ENCODE assay signal across 8 cellular contexts in genomic region chr3:160003520-160004128, GRCh38. TPM values are rescaled to one million over a fixed set of nuclear protein-coding genes. Genes with fewer than 3 reads are reported as not detected.
DNase-seq lines count a peak whose midpoint lies in the region; ATAC-seq, FAIRE-seq and TF ChIP-seq lines count a peak whose summit lies in the region.

No MANE protein-coding gene starts in this region.

- H4K20me1 ChIP-seq in mammary epithelial cell (ENCODE audit: insufficient read depth, low read length) (no peaks in the 10 kb centered on the region), HepG2 (ENCODE audit: insufficient read depth, low read length) (no peaks in the 10 kb centered on the region)

- CTCF ChIA-PET in mammary epithelial cell (lab: Charles Lee; ENCODE audit: low non-redundant PET), result interaction anchor here (0.6 to 0.8 kb wide), 4 partner anchors 12 to 774 kb away, joined by 4 to 5 read pairs (median 4); no protein-coding TSS in a partner anchor
- CTCF ChIA-PET in HepG2 (lab: Yijun Ruan, JAX; ENCODE audit: low intra/inter-chr PET ratio, low total read pairs), result interaction anchor here (2.5 to 2.6 kb wide), 2 partner anchors 74 to 119 kb away, joined by 16 to 22 read pairs; no protein-coding TSS in a partner anchor

- FAIRE-seq in HepG2 (lab: Jason Lieb, UNC), result peak; percentile 15

- H3K9ac ChIP-seq in mammary epithelial cell (ENCODE audit: insufficient read depth, low read length), result no peak overlapping the region
- no peak overlapping the region for H3K9ac ChIP-seq in HepG2 (ENCODE audit: insufficient read depth, low read depth, low read length)

- H2AFZ ChIP-seq in mammary epithelial cell (ENCODE audit: low read depth, low read length) (no peak overlapping the region), HepG2 (ENCODE audit: low read length) (no peak overlapping the region)

- peak; percentile 98 for ATAC-seq in HepG2

- WGBS in mammary epithelial cell (ENCODE audit: low coverage, missing lambda C conversion rate), result 10% methylated on average over 2 of the region's 2 CpGs
- 0% methylated on average over 2 of the region's 2 CpGs for WGBS in HepG2 (ENCODE audit: low lambda C conversion rate)
- 11 to 24% methylated on average over 2 of the region's 2 CpGs for WGBS in thyroid gland, 2 donors

- POLR2A ChIA-PET in HepG2 (lab: Yijun Ruan, JAX), result no interaction called here

- TF ChIP-seq EP300 in Ishikawa (IDR thresholded peaks at IDR 0.05; ENCODE audit: borderline replicate concordance), result no peak
- no peak for TF ChIP-seq EP300 in HepG2 (IDR thresholded peaks at IDR 0.05; ENCODE audit: low read depth in 2 of 2, low read length in 2 of 2)
- no peak for TF ChIP-seq EP300 in HepG2 (CRISPR knock-in tag; IDR thresholded peaks at IDR 0.05; ENCODE audit: borderline replicate concordance)

- H3K4me3 ChIP-seq in GM06990 (replicated peaks; ENCODE audit: low read depth, low read length) (no peak overlapping the region), mammary epithelial cell (replicated peaks in 1 of 3; ENCODE audit: insufficient read depth in 1 of 3, low read depth in 2 of 3, low read length in 3 of 3) (no peak overlapping the region), HepG2 (replicated peaks in 1 of 3; ENCODE audit: insufficient read depth in 1 of 3, low read depth in 2 of 3, low read length in 3 of 3) (no peak overlapping the region), thyroid gland (replicated peaks in 1 of 3) (no peak overlapping the region)

- intact Hi-C loops in mammary epithelial cell (cut with micrococcal nuclease) (loop anchor here (1.0 to 10.0 kb wide), 3 partner anchors 74 to 1159 kb away; no protein-coding TSS in a partner anchor), HepG2 (cut with micrococcal nuclease; ENCODE audit: unreplicated experiment) (loop anchor here (1.0 to 5.0 kb wide), 2 partner anchors 15 to 741 kb away; partner anchors contain the start of gene IL12A), thyroid gland (cut with DNase I) (loop anchor here (5.0 kb wide), 1 partner anchor 176 kb away; no protein-coding TSS in a partner anchor)

- no peak overlapping the region for H3K27ac ChIP-seq in mammary epithelial cell (ENCODE audit: insufficient read depth, low read depth, low read length)
- H3K27ac ChIP-seq in HepG2 (ENCODE audit: extremely low read length, insufficient read depth, low read length), result no peak overlapping the region
- H3K27ac ChIP-seq in thyroid gland, result no peak overlapping the region

- H3K79me2 ChIP-seq in mammary epithelial cell (ENCODE audit: insufficient read depth, low read length), result no peaks in the 10 kb centered on the region
- H3K79me2 ChIP-seq in HepG2 (ENCODE audit: insufficient read depth, low read length), result no peaks in the 10 kb centered on the region

- H3K4me1 ChIP-seq in mammary epithelial cell (ENCODE audit: insufficient read depth, low read length) (no peaks in the 10 kb centered on the region), HepG2 (ENCODE audit: insufficient read depth, low read length) (no peaks in the 10 kb centered on the region), thyroid gland (no peaks in the 10 kb centered on the region)

- H3K9me3 ChIP-seq in mammary epithelial cell (replicated peaks; ENCODE audit: insufficient read depth, low read length), result no peaks in the 10 kb centered on the region
- no peaks in the 10 kb centered on the region for H3K9me3 ChIP-seq in HepG2 (ENCODE audit: low read length)
- H3K9me3 ChIP-seq in thyroid gland, result no peaks in the 10 kb centered on the region

- DNase-seq in A172 (ENCODE audit: low spot score) (peak; percentile 71), GM06990 (ENCODE audit: extremely low read depth, insufficient read length) (peak; percentile 51), GOT3 (lab: John Stamatoyannopoulos, UW) (peak; percentile 18), SHP77 (lab: John Stamatoyannopoulos, UW) (peak; percentile 22 to 75), mammary epithelial cell (peak; percentile 41), HepG2 (ENCODE audit: low spot score) (peak; percentile 51), thyroid gland (peak; percentile 60 to 64)

- H3K27me3 ChIP-seq in GM06990 (replicated peaks; ENCODE audit: control insufficient read depth, insufficient read depth, low read length) (no peaks in the 10 kb centered on the region), mammary epithelial cell (ENCODE audit: insufficient read depth, low read length) (no peaks in the 10 kb centered on the region), HepG2 (ENCODE audit: control insufficient read depth in 1 of 2, insufficient read depth in 2 of 2, low read length in 2 of 2) (0 out of 5 replicates have a peak, but pooled peaks cover 0 to 3% of the 10 kb centered on the region in 2 experiments), thyroid gland (no peaks in the 10 kb centered on the region)

- in situ Hi-C loops in mammary epithelial cell (cut with MboI; ENCODE audit: low sequenced_read_pairs in 2 of 2) (loop anchor here (5.0 to 25.0 kb wide), 6 partner anchors 116 to 741 kb away; no protein-coding TSS in a partner anchor), HepG2 (cut with HindIII; ENCODE audit: extremely low pct_ligation_motif_present, low pct_unique_long_range_greater_than_20kb) (loop anchor here (5.0 kb wide), 1 partner anchor 76 kb away; no protein-coding TSS in a partner anchor)

- TF ChIP-seq CTCF in GM06990 (IDR thresholded peaks at IDR 0.05; ENCODE audit: insufficient read depth, low read length, poor library complexity, severe bottlenecking) (peak; percentile 81), mammary epithelial cell (conservative IDR thresholded peaks at IDR 0.05 in 1 of 2, IDR thresholded peaks at IDR 0.05 in 1 of 2; ENCODE audit: extremely low read depth in 1 of 2, insufficient read depth in 1 of 2, low read depth in 1 of 2, low read length in 2 of 2) (peak; percentile 44 to 69), HepG2 (CRISPR knock-in tag; IDR thresholded peaks at IDR 0.05) (peak; percentile 77), thyroid gland (IDR thresholded peaks at IDR 0.05) (peak in 3 of 6 experiments; percentile 45 to 54 (median 51))

- BruUV-seq in mammary epithelial cell (replicated peaks; lab: Mats Ljungman, UMichigan) (no TSS peak), HepG2 (replicated peaks; lab: Mats Ljungman, UMichigan) (no TSS peak)

- H3K36me3 ChIP-seq in GM06990 (ENCODE audit: control insufficient read depth, insufficient read depth, low read length) (no peaks in the 10 kb centered on the region), mammary epithelial cell (ENCODE audit: insufficient read depth, low read length) (no peaks in the 10 kb centered on the region), HepG2 (replicated peaks in 1 of 2; ENCODE audit: control insufficient read depth in 1 of 2, insufficient read depth in 2 of 2, low read length in 2 of 2) (no peaks in the 10 kb centered on the region), thyroid gland (no peaks in the 10 kb centered on the region)

- dilution Hi-C loops in mammary epithelial cell (cut with HindIII; ENCODE audit: low sequenced_read_pairs), result no loop called here

- H3K4me2 ChIP-seq in mammary epithelial cell (ENCODE audit: insufficient read depth, low read depth, low read length) (no peak overlapping the region), HepG2 (ENCODE audit: low read depth, low read length) (no peak overlapping the region)

- TF ChIP-seq RAD21 in Ishikawa (IDR thresholded peaks at IDR 0.05; ENCODE audit: low read depth) (peak; percentile 79), HepG2 (CRISPR knock-in tag; IDR thresholded peaks at IDR 0.05) (peak; percentile 74)

- TF ChIP-seq POLR2A in HepG2 (IDR thresholded peaks at IDR 0.05; ENCODE audit: insufficient read depth in 1 of 2, low read depth in 2 of 2, low read length in 2 of 2), result no peak
- TF ChIP-seq POLR2A in thyroid gland (IDR thresholded peaks at IDR 0.05), result no peak

TF ChIP-seq in Ishikawa, 13 proteins besides CTCF, POLR2A, EP300 and RAD21 (continues in another document):
- TF ChIP-seq FOXM1 (IDR thresholded peaks at IDR 0.05; ENCODE audit: borderline replicate concordance, low read depth) (no peak), CEBPB (IDR thresholded peaks at IDR 0.05) (no peak)
- TF ChIP-seq, protein P1, sequence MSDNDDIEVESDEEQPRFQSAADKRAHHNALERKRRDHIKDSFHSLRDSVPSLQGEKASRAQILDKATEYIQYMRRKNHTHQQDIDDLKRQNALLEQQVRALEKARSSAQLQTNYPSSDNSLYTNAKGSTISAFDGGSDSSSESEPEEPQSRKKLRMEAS (IDR thresholded peaks at IDR 0.05), result no peak

RNA-seq across cellular contexts. Expression of gene IL12A, which starts 15.0 kb away (rescaled TPM):
- total RNA-seq in A172 (2014; rRNA removed; shearing (Covaris generic)), result 2.0 and 9.1 TPM in 2 replicates
- total RNA-seq in mammary epithelial cell (1 to 10 TPM in 1 of 2 donors, under 1 TPM in 1; 0.83 to 1.3 TPM), HepG2 (2016; rRNA removed; fragmentation: Illumina TruSeq; extraction: Trizol) (0.74 and 1.1 TPM in 2 replicates), thyroid gland (1 to 10 TPM in 1 of 4 donors, under 1 TPM in 1, not detected in 2; 0.75 to 1.4 TPM)
- polyA plus RNA-seq in mammary epithelial cell (0.44 TPM), HepG2 (2011; rRNA removed) (0.36 and 0.61 TPM in 2 replicates)
- not detected for polyA minus RNA-seq in mammary epithelial cell
- total RNA-seq in HepG2 (2016; cell fraction: cytosol; rRNA removed; fragmentation: Illumina TruSeq; extraction: Trizol; ENCODE audit: low read depth), result 0.71 and 1.0 TPM in 2 replicates
- 0.59 and 1.3 TPM in 2 replicates for total RNA-seq in HepG2 (2016; cell fraction: insoluble cytoplasmic fraction; rRNA removed; fragmentation: Illumina TruSeq; extraction: Trizol)
- 0.96 and 1.2 TPM in 2 replicates for total RNA-seq in HepG2 (2016; cell fraction: membrane; rRNA removed; fragmentation: Illumina TruSeq; extraction: Trizol)
- total RNA-seq in HepG2 (2016; cell fraction: nucleus; rRNA removed; fragmentation: Illumina TruSeq; extraction: Trizol), result 2.4 and 3.8 TPM in 2 replicates
- 0.23 and 0.31 TPM in 2 replicates for polyA plus RNA-seq in HepG2 (2011; cell fraction: cytosol; rRNA removed)
- polyA plus RNA-seq in HepG2 (2011; cell fraction: nucleus; rRNA removed), result 4.4 and 4.6 TPM in 2 replicates
- 0.12 and 1.1 TPM in 2 replicates for polyA plus RNA-seq in HepG2 (2012)
- polyA plus RNA-seq in HepG2 (2016; cell fraction: cytosol; fragmentation: Illumina TruSeq; extraction: Trizol; ENCODE audit: low read depth), result 0.58 and 0.89 TPM in 2 replicates
- 0.66 and 1.2 TPM in 2 replicates for polyA plus RNA-seq in HepG2 (2016; cell fraction: insoluble cytoplasmic fraction; fragmentation: Illumina TruSeq; extraction: Trizol; ENCODE audit: low read depth)
- polyA plus RNA-seq in HepG2 (2016; cell fraction: membrane; fragmentation: Illumina TruSeq; extraction: Trizol; ENCODE audit: low read depth), result 0.50 and 0.89 TPM in 2 replicates
- polyA plus RNA-seq in HepG2 (2016; cell fraction: nucleus; fragmentation: Illumina TruSeq; extraction: Trizol; ENCODE audit: insufficient read depth, low read depth), result 4.9 and 6.1 TPM in 2 replicates
- not detected in 2 replicates for polyA minus RNA-seq in HepG2 (2011; rRNA and poly(A)+ RNA removed; ENCODE audit: low replicate concordance)
- not detected in 2 replicates for polyA minus RNA-seq in HepG2 (2011; cell fraction: cytosol; rRNA and poly(A)+ RNA removed)
- polyA minus RNA-seq in HepG2 (2011; cell fraction: nucleus; rRNA and poly(A)+ RNA removed), result 0.52 and 0.75 TPM in 2 replicates

Comparison
In these comparisons a context has a peak if more than half of its experiments do, and no peak if none do; other contexts are left out.
1. DNase-seq: peak in every context shown above with its lines; median percentile 71 in A172; 62 in thyroid gland; 51 in GM06990; 51 in HepG2; 48 in SHP77; 41 in mammary epithelial cell; 18 in GOT3.